Comparison of ENCODE assay signal across 15 cellular contexts in the genomic region with DNA sequence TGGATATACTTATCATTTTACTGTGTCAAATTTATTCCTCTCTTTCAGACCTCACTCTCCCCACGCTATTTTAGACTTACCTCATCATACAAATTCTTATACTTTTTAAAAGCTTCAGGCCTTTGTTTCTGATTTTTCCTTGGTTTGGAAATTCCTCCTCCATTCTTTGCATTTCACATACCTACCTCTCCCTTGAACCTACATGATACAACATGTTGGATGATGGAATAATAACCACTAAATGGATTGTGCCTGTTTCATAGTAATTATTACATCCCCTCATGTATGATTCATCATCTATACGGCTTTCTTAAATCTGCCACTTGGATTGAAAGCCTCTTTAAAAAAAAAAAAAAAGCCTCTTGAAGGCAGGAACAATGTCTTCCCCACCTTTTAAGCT. TPM values are rescaled to one million over a fixed set of nuclear protein-coding genes. Genes with fewer than 3 reads are reported as not detected.
DNase-seq lines count a peak whose midpoint lies in the region; ATAC-seq and TF ChIP-seq lines count a peak whose summit lies in the region.
"Had no signal": no experiment of that assay in that cellular context is flagged by ENCODE, and none has a peak within 500 bp of the region (broad histone marks: within the 10 kb centered on the region; RNA-seq: fewer than 3 reads in every experiment).

No MANE protein-coding gene starts in this region.

- no peaks in the 10 kb centered on the region for H3K27me3 ChIP-seq in RWPE2 (ENCODE audit: insufficient read depth, poor library complexity, severe bottlenecking)
- H3K27me3 ChIP-seq: BLaER1 had no signal

- peaks cover 41% of the 10 kb centered on the region for H3K36me3 Mint-ChIP-seq in memory B cell

- no peak overlapping the region for H3K4me3 Mint-ChIP-seq in memory B cell
- H3K4me3 Mint-ChIP-seq: CD8-positive, alpha-beta memory T cell; HFFc6 had no signal

- in situ Hi-C loops in GM13977 (cut with MboI; ENCODE audit: low pct_unique_long_range_greater_than_20kb, low sequenced_read_pairs, unreplicated experiment), result no loop called here

- H3K9me3 ChIP-seq in RWPE2 (ENCODE audit: severe bottlenecking), result no peaks in the 10 kb centered on the region
- H3K9me3 ChIP-seq: BLaER1 had no signal

- H3K9me3 Mint-ChIP-seq in memory B cell, result no peaks in the 10 kb centered on the region
- H3K9me3 Mint-ChIP-seq: CD8-positive, alpha-beta memory T cell; HFFc6 had no signal

- ATAC-seq in RWPE2 (ENCODE audit: low read depth), result peak; percentile 88
- ATAC-seq in memory B cell (ENCODE audit: low read depth), result no peak
- no peak for ATAC-seq in HG03354 (IDR thresholded peaks at IDR 0.05; ENCODE audit: poor library complexity, severe bottlenecking, unreplicated experiment)

- H3K27me3 Mint-ChIP-seq in memory B cell, result no peaks in the 10 kb centered on the region
- H3K27me3 Mint-ChIP-seq: CD8-positive, alpha-beta memory T cell had no signal

- H3K27ac ChIP-seq in RWPE2 (ENCODE audit: poor library complexity, severe bottlenecking), result peak overlapping the region; percentile 93
- H3K27ac ChIP-seq: BLaER1 had no signal

- peak overlapping the region; percentile 9 for H3K27ac Mint-ChIP-seq in memory B cell
- H3K27ac Mint-ChIP-seq: HFFc6 had no signal

- no peak overlapping the region for H3K4me3 ChIP-seq in RWPE2 (ENCODE audit: severe bottlenecking)
- H3K4me3 ChIP-seq in epithelial cell of esophagus (ENCODE audit: low read length), result no peak overlapping the region
- H3K4me3 ChIP-seq: BLaER1 had no signal

- peaks cover 24% of the 10 kb centered on the region for H3K4me1 ChIP-seq in RWPE2 (ENCODE audit: insufficient read depth, poor library complexity, severe bottlenecking)
- H3K4me1 ChIP-seq: BLaER1 had no signal

- H3K4me1 Mint-ChIP-seq in memory B cell, result no peaks in the 10 kb centered on the region
- H3K4me1 Mint-ChIP-seq: CD8-positive, alpha-beta memory T cell had no signal

- peaks cover 86% of the 10 kb centered on the region for H3K36me3 ChIP-seq in RWPE2 (ENCODE audit: low read depth)

- TF ChIP-seq CTCF in RWPE2 (IDR thresholded peaks at IDR 0.05; ENCODE audit: poor library complexity, severe bottlenecking) (no peak), epithelial cell of esophagus (IDR thresholded peaks at IDR 0.05; ENCODE audit: insufficient read depth, low read depth, low read length, missing control alignments) (no peak), GM13977 (IDR thresholded peaks at IDR 0.05; ENCODE audit: extremely low read depth, insufficient read depth, missing control alignments) (no peak)

- DNase-seq in HPDE6-E6E7 (ENCODE audit: extremely low spot score), result peak; percentile 66
- no peak for DNase-seq in RWPE2 (ENCODE audit: low spot score)
- peak; percentile 92 for DNase-seq in epithelial cell of esophagus (ENCODE audit: low read depth)
- no peak for DNase-seq in memory B cell (ENCODE audit: low spot score in 2 of 2)
- DNase-seq in GM13977 (ENCODE audit: low spot score), result no peak
- DNase-seq in NCI-H1930 (lab: John Stamatoyannopoulos, UW), result no peak
- no peak for DNase-seq in cerebellum (ENCODE audit: low spot score)
- DNase-seq: AML-193; CD8-positive, alpha-beta memory T cell; DMS53; GF-D8; HCEC 1CT; HFFc6 had no signal

RNA-seq across cellular contexts. Expression of a gene that starts 24.6 kb away (rescaled TPM):
- total RNA-seq in cerebellum, result 18.3 TPM

RNA-seq across cellular contexts. Expression of a gene that starts 31.0 kb away (rescaled TPM):
- total RNA-seq in cerebellum, result 21.1 TPM

RNA-seq across cellular contexts. Expression of a gene that starts 48.2 kb away (rescaled TPM):
- total RNA-seq in cerebellum, result 37.7 TPM

RNA-seq across cellular contexts. Expression of a gene that starts 56.2 kb away (rescaled TPM):
- 47.5 TPM for total RNA-seq in cerebellum

Comparison
In these comparisons a context has a peak if more than half of its experiments do, and no peak if none do; other contexts are left out.
1. DNase-seq: peak in HPDE6-E6E7 (single experiment) and epithelial cell of esophagus (single experiment); none in RWPE2 (single experiment), memory B cell (0 of 2), GM13977 (single experiment), NCI-H1930 (0 of 2) and cerebellum (single experiment).